In genomic region chr4:26176621-26177121, GRCh38 we compare ENCODE assay signal across 1 cellular context.
TF ChIP-seq lines count a peak whose summit lies in the region.

No MANE protein-coding gene starts in this region.

TF ChIP-seq in IMR-90, 13 proteins besides CTCF, POLR2A, EP300 and RAD21 (continued from another document):
- TF ChIP-seq CEBPB (IDR thresholded peaks at IDR 0.05; ENCODE audit: low read depth, low read length) (no peak), RCOR1 (IDR thresholded peaks at IDR 0.05; ENCODE audit: insufficient replicate concordance, low read length) (no peak)
